In the genomic region with DNA sequence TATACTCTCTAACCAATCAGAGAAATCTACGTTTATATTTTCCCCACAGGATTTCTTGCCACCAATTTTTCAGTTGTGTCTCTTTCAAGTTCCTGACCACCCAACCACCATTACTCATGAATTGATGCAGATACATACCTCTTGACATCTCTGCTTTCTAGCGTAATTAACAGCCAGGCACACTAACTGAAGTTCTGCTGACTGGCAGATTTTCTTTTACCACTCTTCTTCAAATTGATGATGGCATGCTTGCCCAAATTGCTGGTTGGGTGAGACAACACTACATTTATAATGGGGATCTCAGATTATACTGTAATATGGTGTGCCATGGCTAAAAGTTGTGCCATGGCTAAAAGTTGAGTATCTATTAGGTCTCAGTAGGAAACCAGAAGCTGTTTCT, we compare ENCODE assay signal across 25 cellular contexts.
"Had no signal": no experiment of that assay in that cellular context is flagged by ENCODE, and none has a peak within 500 bp of the region (broad histone marks: within the 10 kb centered on the region; RNA-seq: fewer than 3 reads in every experiment).

No MANE protein-coding gene starts in this region.

- ATAC-seq: esophagus mucosa; gastrocnemius medialis; heart right ventricle; left cardiac atrium; left lung; left ventricle myocardium superior; lower lobe of right lung; mucosa of descending colon; naive thymus-derived CD8-positive, alpha-beta T cell had no signal

- H3K36me3 ChIP-seq: esophagus squamous epithelium, gastrocnemius medialis, heart right ventricle, left lung, lower lobe of right lung had no signal

- H3K36me3 Mint-ChIP-seq: mesothelial cell of epicardium; naive B cell; naive thymus-derived CD8-positive, alpha-beta T cell had no signal

- H3K4me1 Mint-ChIP-seq: naive thymus-derived CD8-positive, alpha-beta T cell had no signal

- H3K4me3 Mint-ChIP-seq: mesothelial cell of epicardium; naive B cell; naive thymus-derived CD8-positive, alpha-beta T cell had no signal

- DNase-seq: dorsolateral prefrontal cortex; effector CD4-positive, alpha-beta T cell; effector memory CD4-positive, alpha-beta T cell; erythroblast; esophagus squamous epithelium; foreskin fibroblast; foreskin melanocyte; gastrocnemius medialis; glutamatergic neuron; head of caudate nucleus; heart right ventricle; hippocampal formation; left cardiac atrium; left lung; left ventricle myocardium superior; lower lobe of right lung; mesenchymal stem cell; mucosa of descending colon; naive B cell; naive thymus-derived CD8-positive, alpha-beta T cell had no signal

- H3K4me3 ChIP-seq: coronary artery, dorsolateral prefrontal cortex, esophagus squamous epithelium, gastrocnemius medialis, heart right ventricle, left lung, lower lobe of right lung, mucosa of descending colon had no signal

- H3K27ac Mint-ChIP-seq: mesothelial cell of epicardium; naive B cell; naive thymus-derived CD8-positive, alpha-beta T cell had no signal

- H3K27ac ChIP-seq: coronary artery, dorsolateral prefrontal cortex, esophagus squamous epithelium, gastrocnemius medialis, heart right ventricle, left lung, lower lobe of right lung had no signal

- H3K4me1 ChIP-seq: gastrocnemius medialis, heart right ventricle, left lung, lower lobe of right lung had no signal

- FAIRE-seq: endothelial cell of umbilical vein, islet of Langerhans had no signal

- H3K27me3 Mint-ChIP-seq: naive B cell; naive thymus-derived CD8-positive, alpha-beta T cell had no signal

- H3K27me3 ChIP-seq: dorsolateral prefrontal cortex, esophagus squamous epithelium, gastrocnemius medialis, heart right ventricle, left lung had no signal

- H3K9me3 Mint-ChIP-seq: mesothelial cell of epicardium, naive B cell had no signal

- H3K9me3 ChIP-seq: esophagus squamous epithelium, gastrocnemius medialis, heart right ventricle, left lung, lower lobe of right lung, mucosa of descending colon had no signal
